ENCODE assay signal across 8 cellular contexts in genomic region chr14:60164717-60165546, GRCh38. TPM values are rescaled to one million over a fixed set of nuclear protein-coding genes. Genes with fewer than 3 reads are reported as not detected.
DNase-seq lines count a peak whose midpoint lies in the region; ATAC-seq and TF ChIP-seq lines count a peak whose summit lies in the region.

TSS of gene DHRS7 (minus strand) at chr14:60165398. CDS start at chr14:60165309, 89 bp downstream.

- no peaks in the 10 kb centered on the region for H3K9me3 Mint-ChIP-seq in activated T-cell treated with anti-CD3 and anti-CD28 coated beads, Interleukin-2, amount 50 U/mL, for 72 hours
- no peaks in the 10 kb centered on the region for H3K9me3 Mint-ChIP-seq in naive thymus-derived CD8-positive, alpha-beta T cell

- peak within 1 kb of the TSS; percentile 75 for H3K4me2 ChIP-seq in PC-9

- peak within 1 kb of the TSS; percentile 98 for H3K27ac Mint-ChIP-seq in activated T-cell treated with anti-CD3 and anti-CD28 coated beads, Interleukin-2, amount 50 U/mL, for 72 hours
- peak within 1 kb of the TSS; percentile 98 to 100 (median 99) for H3K27ac Mint-ChIP-seq in naive thymus-derived CD8-positive, alpha-beta T cell

- no peaks in the 10 kb centered on the region for H3K36me3 ChIP-seq in PC-9 (ENCODE audit: low read depth)

- peak within 1 kb of the TSS; percentile 87 for H3K4me3 ChIP-seq in PC-9

- no peaks in the 10 kb centered on the region for H4K20me1 ChIP-seq in PC-9 (ENCODE audit: insufficient read depth)

- POLR2A ChIA-PET in PC-9 (lab: Charles Lee; ENCODE audit: unreplicated experiment), result interaction anchor here (0.5 to 0.7 kb wide), 4 partner anchors 10 to 1372 kb away, joined by 3 to 7 read pairs (median 4); partner anchors contain the start of gene PPM1A
- POLR2A ChIA-PET in naive thymus-derived CD8-positive, alpha-beta T cell (lab: Charles Lee), result interaction anchor here (0.6 to 3.3 kb wide), 24 partner anchors 10 to 1968 kb away, joined by 3 to 31 read pairs (median 4); partner anchors contain the start of genes PCNX4, PPM1A and TIMM9

- TF ChIP-seq CTCF in PC-9 (conservative IDR thresholded peaks at IDR 0.05), result no peak; the same call in 1 of the 2 replicates

- H3K27me3 ChIP-seq in PC-9 (ENCODE audit: insufficient read depth, low read depth), result no peaks in the 10 kb centered on the region

- H2AFZ ChIP-seq in PC-9, result peak within 1 kb of the TSS; percentile 96

- peak within 1 kb of the TSS; percentile 69 for H3K27ac ChIP-seq in PC-9

- H3K36me3 Mint-ChIP-seq in activated T-cell treated with anti-CD3 and anti-CD28 coated beads, Interleukin-2, amount 50 U/mL, for 72 hours (ENCODE audit: insufficient read depth in 2 of 2), result peaks cover 0 to 2% of the 10 kb centered on the region in 2 donors
- peaks cover 0 to 16% (median 4%) of the 10 kb centered on the region in 3 donors for H3K36me3 Mint-ChIP-seq in naive thymus-derived CD8-positive, alpha-beta T cell

- no peaks in the 10 kb centered on the region for H3K9me3 ChIP-seq in PC-9 (ENCODE audit: insufficient read depth, low read depth)

- H3K4me1 Mint-ChIP-seq in activated T-cell treated with anti-CD3 and anti-CD28 coated beads, Interleukin-2, amount 50 U/mL, for 72 hours (ENCODE audit: low read depth), result peaks cover 32% of the 10 kb centered on the region
- peaks cover 14 to 54% (median 53%) of the 10 kb centered on the region in 4 donors for H3K4me1 Mint-ChIP-seq in naive thymus-derived CD8-positive, alpha-beta T cell

- peak; percentile 89 for ATAC-seq in GM21360 (IDR thresholded peaks at IDR 0.05; ENCODE audit: unreplicated experiment)
- peak; percentile 93 to 94 for ATAC-seq in activated T-cell treated with anti-CD3 and anti-CD28 coated beads, Interleukin-2, amount 50 U/mL, for 72 hours (replicated peaks in 1 of 2)
- ATAC-seq in naive thymus-derived CD8-positive, alpha-beta T cell, result peak; percentile 78 to 80

- H3K4me1 ChIP-seq in PC-9 (replicated peaks; ENCODE audit: insufficient read depth), result peaks cover 38% of the 10 kb centered on the region

- CTCF ChIA-PET in PC-9 (lab: Charles Lee), result interaction anchor here (0.6 to 0.7 kb wide), 4 partner anchors 10 to 220 kb away, joined by 3 to 5 read pairs (median 4); no protein-coding TSS in a partner anchor

- peaks cover 22% of the 10 kb centered on the region for H3K79me2 ChIP-seq in PC-9 (ENCODE audit: low read depth)

- TSS peak; percentile 81 for BruUV-seq in PC-9 (replicated peaks; lab: Mats Ljungman, UMichigan)

- intact Hi-C loops in PC-9 (cut with micrococcal nuclease; ENCODE audit: unreplicated experiment), result loop anchor here (1.0 to 2.0 kb wide), 3 partner anchors 73 to 200 kb away; no protein-coding TSS in a partner anchor

- peak within 1 kb of the TSS; percentile 97 to 99 for H3K4me3 Mint-ChIP-seq in activated T-cell treated with anti-CD3 and anti-CD28 coated beads, Interleukin-2, amount 50 U/mL, for 72 hours
- H3K4me3 Mint-ChIP-seq in naive thymus-derived CD8-positive, alpha-beta T cell, result peak within 1 kb of the TSS; percentile 95 to 100 (median 98)

- H3F3A ChIP-seq in PC-9 (ENCODE audit: insufficient read depth, low read depth), result peaks cover 30% of the 10 kb centered on the region

- DNase-seq in DMS 273 (lab: John Stamatoyannopoulos, UW; ENCODE audit: unreplicated experiment) (peak; percentile 90), HT1080 (ENCODE audit: low read depth) (peak; percentile 82), PC-9 (peak; percentile 73 to 90), fibroblast of gingiva (ENCODE audit: low read depth) (peak; percentile 83)
- DNase-seq in activated T-cell treated with anti-CD3 and anti-CD28 coated beads, Interleukin-2, amount 50 U/mL, for 72 hours, result peak; percentile 75 to 84
- DNase-seq in naive thymus-derived CD8-positive, alpha-beta T cell, result peak; percentile 32 to 78 (median 58)
- DNase-seq in stimulated activated naive CD4-positive, alpha-beta T cell (lab: John Stamatoyannopoulos, UW), result peak; percentile 27 to 69 (median 51)

- no peaks in the 10 kb centered on the region for H3K27me3 Mint-ChIP-seq in activated T-cell treated with anti-CD3 and anti-CD28 coated beads, Interleukin-2, amount 50 U/mL, for 72 hours (ENCODE audit: low read depth)
- H3K27me3 Mint-ChIP-seq in naive thymus-derived CD8-positive, alpha-beta T cell, result no peaks in the 10 kb centered on the region

- H3K9me2 ChIP-seq in PC-9 (ENCODE audit: insufficient read depth), result no peaks in the 10 kb centered on the region

RNA-seq across cellular contexts. Expression of gene DHRS7, which starts in this region (rescaled TPM):
- total RNA-seq in HT1080 (2014; rRNA removed; shearing (Covaris generic)), result 52.9 and 64.8 TPM in 2 replicates
- polyA plus RNA-seq in HT1080 (2015; cell fraction: cytosol; rRNA removed), result 54.7 and 57.1 TPM in 2 replicates
- 31.1 and 34.2 TPM in 2 replicates for polyA plus RNA-seq in HT1080 (2015; cell fraction: nucleus; rRNA removed)
- total RNA-seq in PC-9 (2021), result 55.1 and 81.0 TPM in 2 replicates
- total RNA-seq in activated T-cell treated with anti-CD3 and anti-CD28 coated beads, Interleukin-2, amount 50 U/mL, for 72 hours, result 10 to 100 TPM; 71.3 to 79.4 TPM
- 10 to 100 TPM; 70.4 to 71.1 TPM for total RNA-seq in naive thymus-derived CD8-positive, alpha-beta T cell
- polyA plus RNA-seq in naive thymus-derived CD8-positive, alpha-beta T cell, result 100 to 1,000 TPM; 163 to 212 (median 167) TPM

Comparison
In these comparisons a context has a peak if more than half of its experiments do, and no peak if none do; other contexts are left out.
1. Peak in every context shown above with its lines: DNase-seq, ATAC-seq, H3K4me3 ChIP-seq and H3K27ac ChIP-seq.